In genomic region chr20:62752671-62753501, GRCh38 we compare ENCODE assay signal across 16 cellular contexts. TPM values are rescaled to one million over a fixed set of nuclear protein-coding genes. Genes with fewer than 3 reads are reported as not detected.
DNase-seq lines count a peak whose midpoint lies in the region; ATAC-seq, FAIRE-seq and TF ChIP-seq lines count a peak whose summit lies in the region.
"Had no signal": no experiment of that assay in that cellular context is flagged by ENCODE, and none has a peak within 500 bp of the region (broad histone marks: within the 10 kb centered on the region; RNA-seq: fewer than 3 reads in every experiment).

No MANE protein-coding gene starts in this region.

- no peaks in the 10 kb centered on the region for H4K20me1 ChIP-seq in neural progenitor cell (ENCODE audit: low read depth)

- TF ChIP-seq CTCF in foreskin keratinocyte (conservative IDR thresholded peaks at IDR 0.05) (no peak), neural progenitor cell (IDR thresholded peaks at IDR 0.05) (no peak)
- no peak for TF ChIP-seq CTCF in CD4-positive, alpha-beta T cell (IDR thresholded peaks at IDR 0.05)

- POLR2A ChIA-PET in CD4-positive, alpha-beta T cell (lab: Charles Lee): no interaction called here

- H3K9me3 ChIP-seq in NT2/D1 (ENCODE audit: insufficient read depth, low read length) (no peaks in the 10 kb centered on the region), neural progenitor cell (ENCODE audit: low read depth) (no peaks in the 10 kb centered on the region), SJCRH30 (replicated peaks) (peaks cover 8% of the 10 kb centered on the region)
- no peaks in the 10 kb centered on the region for H3K9me3 ChIP-seq in CD4-positive, alpha-beta T cell (ENCODE audit: control insufficient read depth, low read length)
- H3K9me3 ChIP-seq: neutrophil had no signal

- no peaks in the 10 kb centered on the region for H3K79me2 ChIP-seq in neural progenitor cell (ENCODE audit: low read depth)

- CTCF ChIA-PET in CD4-positive, alpha-beta T cell (lab: Charles Lee): no interaction called here

- H3K4me1 ChIP-seq in NT2/D1 (ENCODE audit: insufficient read depth, insufficient read length) (peaks cover 14% of the 10 kb centered on the region), foreskin keratinocyte (peaks cover 3% of the 10 kb centered on the region), neural progenitor cell (peaks cover 11% of the 10 kb centered on the region), SJCRH30 (no peaks in the 10 kb centered on the region)

- H3K4me1 Mint-ChIP-seq in neural progenitor cell: peaks cover 5% of the 10 kb centered on the region
- no peaks in the 10 kb centered on the region for H3K4me1 Mint-ChIP-seq in CD4-positive, alpha-beta T cell (ENCODE audit: low read depth)

- TF ChIP-seq POLR2A in H54 (IDR thresholded peaks at IDR 0.05; ENCODE audit: low read depth, low read length): no peak

- no peak overlapping the region for H3K4me3 Mint-ChIP-seq in neural progenitor cell
- no peak overlapping the region for H3K4me3 Mint-ChIP-seq in CD4-positive, alpha-beta T cell

- peak; percentile 38 for ATAC-seq in foreskin keratinocyte
- ATAC-seq in CD4-positive, alpha-beta T cell (ENCODE audit: poor library complexity): no peak
- ATAC-seq: activated CD4-positive, CD25-positive, alpha-beta regulatory T cell treated with anti-CD3 and anti-CD28 coated beads, Interleukin-2, amount 50 U/mL, for 24 hours had no signal

- no peaks in the 10 kb centered on the region for H3K36me3 Mint-ChIP-seq in neural progenitor cell
- H3K36me3 Mint-ChIP-seq in CD4-positive, alpha-beta T cell (ENCODE audit: low read depth): no peaks in the 10 kb centered on the region

- H3K27me3 ChIP-seq in NT2/D1 (ENCODE audit: insufficient read depth, insufficient read length) (peaks cover 3% of the 10 kb centered on the region), foreskin keratinocyte (peaks cover 4% of the 10 kb centered on the region), neural progenitor cell (peaks cover 22% of the 10 kb centered on the region), SJCRH30 (peaks cover 30% of the 10 kb centered on the region)
- H3K27me3 ChIP-seq in CD4-positive, alpha-beta T cell (ENCODE audit: control insufficient read depth, insufficient read depth, low read length): no peaks in the 10 kb centered on the region

- intact Hi-C loops in CD4-positive, alpha-beta T cell (cut with DNase I, micrococcal nuclease): no loop called here

- no peak for FAIRE-seq in H54 (lab: Jason Lieb, UNC)

- H3F3A ChIP-seq in neural progenitor cell (ENCODE audit: low read depth): no peaks in the 10 kb centered on the region

- H3K9me3 Mint-ChIP-seq in neural progenitor cell: peaks cover 12% of the 10 kb centered on the region
- H3K9me3 Mint-ChIP-seq in CD4-positive, alpha-beta T cell: no peaks in the 10 kb centered on the region

- no peak overlapping the region for H3K4me3 ChIP-seq in NT2/D1 (ENCODE audit: insufficient read length, low read depth)
- no peak overlapping the region for H3K4me3 ChIP-seq in neural progenitor cell
- H3K4me3 ChIP-seq in SJCRH30: no peak overlapping the region

- DNase-seq in AG08396 (ENCODE audit: low spot score) (peak; percentile 57), NT2/D1 (ENCODE audit: low read depth, low spot score) (no peak), foreskin keratinocyte (no peak), neural progenitor cell (ENCODE audit: low spot score) (no peak), SJCRH30 (no peak), H54 (ENCODE audit: insufficient read length, low spot score) (no peak)
- DNase-seq in CD4-positive, alpha-beta T cell: no peak
- no peak for DNase-seq in stimulated activated CD4-positive, alpha-beta T cell treated with anti-CD3 and anti-CD28 coated beads, Interleukin-1b, Interleukin-23, amount 100 ng/mL, for 48 hours
- DNase-seq: DMS 273 treated with DMSO at 0.1 percent for 48 hours; hypothalamus; NCI-H1092; NCI-H2227 treated with DMSO at 0.1 percent for 48 hours; stimulated activated CD4-positive, alpha-beta T cell treated with anti-CD3 and anti-CD28 coated beads, Interleukin-12 subunit alpha, Interleukin-12 subunit beta, amount 100 ng/mL, for 4 hours had no signal

- H3K9ac ChIP-seq in NT2/D1 (ENCODE audit: insufficient read length, low read depth) (peak overlapping the region; percentile 44), neural progenitor cell (no peak overlapping the region)

- peak overlapping the region; percentile 93 for H2AFZ ChIP-seq in neural progenitor cell (replicated peaks)

- peak overlapping the region; percentile 13 for H3K4me2 ChIP-seq in neural progenitor cell

- H3K36me3 ChIP-seq in NT2/D1 (ENCODE audit: insufficient read depth, insufficient read length, low read length) (no peaks in the 10 kb centered on the region), neural progenitor cell (no peaks in the 10 kb centered on the region), SJCRH30 (no peaks in the 10 kb centered on the region)
- H3K36me3 ChIP-seq: neutrophil had no signal

- H3K27ac Mint-ChIP-seq in neural progenitor cell: no peak overlapping the region
- no peak overlapping the region for H3K27ac Mint-ChIP-seq in CD4-positive, alpha-beta T cell

- peaks cover 10% of the 10 kb centered on the region for H3K27me3 Mint-ChIP-seq in neural progenitor cell (ENCODE audit: insufficient read depth, low read depth)
- peaks cover 5% of the 10 kb centered on the region for H3K27me3 Mint-ChIP-seq in CD4-positive, alpha-beta T cell

- H3K27ac ChIP-seq in foreskin keratinocyte (no peak overlapping the region), neural progenitor cell (no peak overlapping the region), SJCRH30 (no peak overlapping the region)
- no peak overlapping the region for H3K27ac ChIP-seq in CD4-positive, alpha-beta T cell (ENCODE audit: low read depth, low read length)
- H3K27ac ChIP-seq: neutrophil had no signal

RNA-seq across cellular contexts. Expression of gene MRGBP, which starts 43.4 kb away (rescaled TPM):
- total RNA-seq in foreskin keratinocyte: 25.3 and 26.5 TPM in 2 replicates
- polyA plus RNA-seq in foreskin keratinocyte: 20.5 and 23.1 TPM in 2 replicates
- 14.0 and 18.1 TPM in 2 replicates for total RNA-seq in neural progenitor cell (ENCODE audit: low replicate concordance)
- 52.5 and 57.4 TPM in 2 replicates for total RNA-seq in SJCRH30 (2014; rRNA removed; shearing (Covaris generic))
- 1 to 10 TPM; 7.4 to 7.9 TPM for total RNA-seq in CD4-positive, alpha-beta T cell

RNA-seq across cellular contexts. Expression of gene NTSR1, which starts 44.2 kb away (rescaled TPM):
- total RNA-seq in foreskin keratinocyte (2.3 and 2.8 TPM in 2 replicates), neural progenitor cell (ENCODE audit: low replicate concordance) (0.12 and 0.26 TPM in 2 replicates)
- polyA plus RNA-seq in foreskin keratinocyte: 3.1 and 3.3 TPM in 2 replicates
- total RNA-seq in SJCRH30 (2014; rRNA removed; shearing (Covaris generic)): 0.02 TPM in 1 of 2 replicates, not detected in the other
- under 1 TPM; 0.55 to 0.56 TPM for total RNA-seq in CD4-positive, alpha-beta T cell
- total RNA-seq: epithelial cell of proximal tubule had no signal

RNA-seq across cellular contexts. Expression of gene OGFR, which starts 51.7 kb away (rescaled TPM):
- total RNA-seq in foreskin keratinocyte (45.2 and 46.3 TPM in 2 replicates), neural progenitor cell (ENCODE audit: low replicate concordance) (7.0 and 23.9 TPM in 2 replicates)
- 45.9 and 54.3 TPM in 2 replicates for polyA plus RNA-seq in foreskin keratinocyte
- 46.6 and 49.0 TPM in 2 replicates for total RNA-seq in SJCRH30 (2014; rRNA removed; shearing (Covaris generic))
- 10 to 100 TPM; 54.5 to 56.0 TPM for total RNA-seq in CD4-positive, alpha-beta T cell
